24 cellular contexts compared by ENCODE assay signal in genomic region chr1:50852889-50853288, GRCh38.
A peak's percentile ranks its signal among the peaks of the same experiment; 100 is the strongest.
DNase-seq lines count a peak whose midpoint lies in the region; ATAC-seq, FAIRE-seq and TF ChIP-seq lines count a peak whose summit lies in the region.
"Had no signal": no experiment of that assay in that cellular context is flagged by ENCODE, and none has a peak within 500 bp of the region (broad histone marks: within the 10 kb centered on the region; RNA-seq: fewer than 3 reads in every experiment).

No MANE protein-coding gene starts in this region.

- no peak overlapping the region for H3K27ac ChIP-seq in RWPE1
- H3K27ac ChIP-seq: parathyroid adenoma, sigmoid colon had no signal

- H3K36me3 Mint-ChIP-seq in natural killer cell = peaks cover under 1% of the 10 kb centered on the region

- CTCF ChIA-PET in RWPE1 (lab: Yijun Ruan, JAX) = interaction anchor here (0.6 kb wide), 1 partner anchor 169 kb away, joined by 3 read pairs; no protein-coding TSS in a partner anchor

- no peak overlapping the region for H3K4me3 Mint-ChIP-seq in natural killer cell
- H3K4me3 Mint-ChIP-seq: activated naive CD4-positive, alpha-beta T cell treated with anti-CD3 and anti-CD28 coated beads for 36 hours; activated T-cell treated with anti-CD3 and anti-CD28 coated beads, Interleukin-2, amount 50 U/mL, for 72 hours; CD4-positive, CD25-positive, alpha-beta regulatory T cell; dendritic cell treated with granulocyte-macrophage colony-stimulating factor and Interleukin-4, amounts not matched to agents 40 ng/mL and 50 ng/mL, for 4 days; mesothelial cell of epicardium; nephron; T-cell had no signal

- TF ChIP-seq POLR2A in H54 (IDR thresholded peaks at IDR 0.05; ENCODE audit: low read depth, low read length) = no peak

- ATAC-seq in GM21786 (IDR thresholded peaks at IDR 0.05; ENCODE audit: unreplicated experiment) (no peak), natural killer cell (no peak)
- ATAC-seq: activated T-cell treated with anti-CD3 and anti-CD28 coated beads, Interleukin-2, amount 50 U/mL, for 72 hours; T-cell had no signal

- POLR2A ChIA-PET in RWPE1 (lab: Yijun Ruan, JAX; ENCODE audit: low non-redundant PET) = no interaction called here

- intact Hi-C loops in natural killer cell (cut with micrococcal nuclease) = no loop called here

- peaks cover 22 to 37% of the 10 kb centered on the region in 2 donors for H3K4me1 Mint-ChIP-seq in natural killer cell
- H3K4me1 Mint-ChIP-seq: mesothelial cell of epicardium, nephron had no signal

- H3K27ac Mint-ChIP-seq in natural killer cell = peak overlapping the region in 1 of 2 donors; percentile 1
- H3K27ac Mint-ChIP-seq: activated naive CD4-positive, alpha-beta T cell treated with anti-CD3 and anti-CD28 coated beads for 36 hours; activated T-cell treated with anti-CD3 and anti-CD28 coated beads, Interleukin-2, amount 50 U/mL, for 72 hours; dendritic cell treated with granulocyte-macrophage colony-stimulating factor and Interleukin-4, amounts not matched to agents 40 ng/mL and 50 ng/mL, for 4 days; mesothelial cell of epicardium; T-cell had no signal

- H3K9me3 Mint-ChIP-seq in natural killer cell = peaks cover 0 to under 1% of the 10 kb centered on the region in 2 donors

- FAIRE-seq in H54 (lab: Jason Lieb, UNC) (peak; percentile 75), frontal cortex (lab: Jason Lieb, UNC) (peak; percentile 19)
- FAIRE-seq: G401.6, TTC549, urothelium cell line had no signal

- no peaks in the 10 kb centered on the region for H3K27me3 Mint-ChIP-seq in natural killer cell (ENCODE audit: low read depth in 2 of 2)
- H3K27me3 Mint-ChIP-seq: CD4-positive, CD25-positive, alpha-beta regulatory T cell; dendritic cell treated with granulocyte-macrophage colony-stimulating factor and Interleukin-4, amounts not matched to agents 40 ng/mL and 50 ng/mL, for 4 days; T-cell had no signal

- DNase-seq in H54 (ENCODE audit: insufficient read length, low spot score) (no peak), NCI-H345 (lab: John Stamatoyannopoulos, UW) (peak; percentile 58), frontal cortex (ENCODE audit: low spot score in 2 of 2) (no peak), pons (ENCODE audit: low spot score) (peak; percentile 78), RWPE1 (ENCODE audit: low spot score) (no peak), natural killer cell (no peak)
- DNase-seq: activated CD4-positive, alpha-beta T cell treated with anti-CD3 and anti-CD28 coated beads for 4 hours; activated naive CD4-positive, alpha-beta T cell treated with anti-CD3 and anti-CD28 coated beads for 36 hours; activated T-cell treated with anti-CD3 and anti-CD28 coated beads, Interleukin-2, amount 50 U/mL, for 72 hours; CD4-positive, CD25-positive, alpha-beta regulatory T cell; NCI-H187; SIG-M5; sigmoid colon; stimulated activated CD4-positive, alpha-beta T cell treated with anti-CD3 and anti-CD28 coated beads, Interleukin-15, amount 100 ng/mL, for 24 hours; stimulated activated CD8-positive, alpha-beta memory T cell treated with anti-CD3 and anti-CD28 coated beads, Interleukin-4, amount 100 ng/mL, for 48 hours; T-cell had no signal

- TF ChIP-seq CTCF in RWPE1 (conservative IDR thresholded peaks at IDR 0.05; ENCODE audit: low read depth) = no peak
- no peak for TF ChIP-seq CTCF in natural killer cell (IDR thresholded peaks at IDR 0.05)

Comparison
In these comparisons a context has a peak if more than half of its experiments do, and no peak if none do; other contexts are left out.
1. DNase-seq: peak in NCI-H345 (single experiment) and pons (single experiment); none in H54 (single experiment), frontal cortex (0 of 2), RWPE1 (single experiment) and natural killer cell (single experiment).